ENCODE assay signal across 25 cellular contexts in genomic region chr10:34006471-34006870, GRCh38.
DNase-seq lines count a peak whose midpoint lies in the region; ATAC-seq and TF ChIP-seq lines count a peak whose summit lies in the region.
"Had no signal": no experiment of that assay in that cellular context is flagged by ENCODE, and none has a peak within 500 bp of the region (broad histone marks: within the 10 kb centered on the region; RNA-seq: fewer than 3 reads in every experiment).

No MANE protein-coding gene starts in this region.

- H3K9me3 Mint-ChIP-seq in chondrocyte (ENCODE audit: low read depth), result no peaks in the 10 kb centered on the region
- H3K9me3 Mint-ChIP-seq: CD4-positive, alpha-beta memory T cell had no signal

- no peak overlapping the region for H3K4me3 ChIP-seq in choroid plexus epithelial cell (ENCODE audit: low read depth, low read length)
- no peak overlapping the region for H3K4me3 ChIP-seq in mucosa of descending colon
- H3K4me3 ChIP-seq: BLaER1, GM12878 had no signal

- DNase-seq in SW480 (ENCODE audit: low spot score), result peak; percentile 58
- peak; percentile 3 for DNase-seq in amniotic epithelial cell (ENCODE audit: low read depth)
- peak; percentile 18 for DNase-seq in choroid plexus epithelial cell (ENCODE audit: low read depth)
- peak; percentile 2 for DNase-seq in kidney glomerular epithelial cell (lab: John Stamatoyannopoulos, UW)
- DNase-seq in chondrocyte (ENCODE audit: low spot score), result no peak
- no peak for DNase-seq in mucosa of descending colon
- DNase-seq: 8988T; ACHN; BE2C; C1 segment of cervical spinal cord; CD4-positive, alpha-beta memory T cell; CD4-positive, CD25-positive, alpha-beta regulatory T cell; CD8-positive, alpha-beta memory T cell; COR-L47; DMS 273 treated with DMSO at 0.1 percent for 48 hours; DMS153; DMS53; DMS79; DND-41; EL; GDM1 had no signal

- H3K36me3 ChIP-seq in mucosa of descending colon (ENCODE audit: low read depth), result no peaks in the 10 kb centered on the region
- H3K36me3 ChIP-seq: BE2C, BLaER1 had no signal

- TF ChIP-seq CTCF in choroid plexus epithelial cell (conservative IDR thresholded peaks at IDR 0.05; ENCODE audit: low read depth, low read length) (no peak), chondrocyte (IDR thresholded peaks at IDR 0.05) (no peak), mucosa of descending colon (IDR thresholded peaks at IDR 0.05) (no peak)

- H3K27me3 Mint-ChIP-seq in chondrocyte (ENCODE audit: low read depth), result no peaks in the 10 kb centered on the region
- H3K27me3 Mint-ChIP-seq: CD4-positive, CD25-positive, alpha-beta regulatory T cell; CD8-positive, alpha-beta memory T cell had no signal

- H3K4me1 Mint-ChIP-seq in chondrocyte (ENCODE audit: low read depth), result no peaks in the 10 kb centered on the region
- H3K4me1 Mint-ChIP-seq: CD4-positive, alpha-beta memory T cell; CD4-positive, CD25-positive, alpha-beta regulatory T cell; CD8-positive, alpha-beta memory T cell had no signal

- no peaks in the 10 kb centered on the region for H3K4me1 ChIP-seq in mucosa of descending colon (ENCODE audit: low read depth)
- H3K4me1 ChIP-seq: BLaER1 had no signal

- H3K27ac Mint-ChIP-seq in chondrocyte (ENCODE audit: unreplicated experiment), result no peak overlapping the region
- H3K27ac Mint-ChIP-seq: CD14-positive monocyte; CD4-positive, alpha-beta memory T cell; CD4-positive, CD25-positive, alpha-beta regulatory T cell; CD8-positive, alpha-beta memory T cell had no signal

- ATAC-seq in mucosa of descending colon (no peak), GM18858 (IDR thresholded peaks at IDR 0.05; ENCODE audit: unreplicated experiment) (no peak)
- ATAC-seq: GM12878 had no signal

- no peak overlapping the region for H3K4me3 Mint-ChIP-seq in chondrocyte (ENCODE audit: unreplicated experiment)
- H3K4me3 Mint-ChIP-seq: CD14-positive monocyte; CD4-positive, alpha-beta memory T cell; CD4-positive, CD25-positive, alpha-beta regulatory T cell; CD8-positive, alpha-beta memory T cell had no signal

- no peaks in the 10 kb centered on the region for H3K9me3 ChIP-seq in mucosa of descending colon
- H3K9me3 ChIP-seq: BE2C had no signal

- no peaks in the 10 kb centered on the region for H3K36me3 Mint-ChIP-seq in chondrocyte (ENCODE audit: low read depth)
- H3K36me3 Mint-ChIP-seq: CD14-positive monocyte; CD4-positive, alpha-beta memory T cell; CD4-positive, CD25-positive, alpha-beta regulatory T cell; CD8-positive, alpha-beta memory T cell had no signal

- intact Hi-C loops in mucosa of descending colon (cut with DNase I, micrococcal nuclease), result no loop called here

Comparison
In these comparisons a context has a peak if more than half of its experiments do, and no peak if none do; other contexts are left out.
1. DNase-seq: peak in SW480 (single experiment), amniotic epithelial cell (single experiment), choroid plexus epithelial cell (single experiment) and kidney glomerular epithelial cell (single experiment); none in chondrocyte (single experiment) and mucosa of descending colon (0 of 3).